27 cellular contexts compared by ENCODE assay signal in genomic region chr18:42067527-42067926, GRCh38.
"Had no signal": no experiment of that assay in that cellular context is flagged by ENCODE, and none has a peak within 500 bp of the region (broad histone marks: within the 10 kb centered on the region; RNA-seq: fewer than 3 reads in every experiment).

No MANE protein-coding gene starts in this region.

- H3K4me1 Mint-ChIP-seq: activated B cell treated with CpG ODN at 0.5 μM for 24 hours had no signal

- H3K9me3 ChIP-seq: body of pancreas had no signal

- H3K27ac Mint-ChIP-seq: activated B cell treated with CpG ODN at 0.5 μM for 24 hours; activated naive CD8-positive, alpha-beta T cell; activated T-helper 1 cell treated with anti-CD3 and anti-CD28 coated beads, Interleukin-12 subunit alpha, Interleukin-12 subunit beta, Interleukin-2, Interleukin-4 antibody, amounts not matched to agents 30 ng/mL and 10 ng/mL and 1 ng/mL, durations not matched to agents 14 hours and 24 hours and 36 hours; effector memory CD8-positive, alpha-beta T cell; T-helper 17 cell; T-helper 2 cell treated with Interferon-gamma antibody and Interleukin-4, amounts not matched to agents 5 μg/mL and 100 μg/mL, for 36 hours had no signal

- H3K4me3 ChIP-seq: body of pancreas had no signal

- H3K27ac ChIP-seq: body of pancreas, WERI-Rb-1 had no signal

- H3K27me3 Mint-ChIP-seq: activated B cell treated with CpG ODN at 0.5 μM for 24 hours; activated naive CD8-positive, alpha-beta T cell; effector memory CD8-positive, alpha-beta T cell; T-helper 17 cell had no signal

- H3K9me3 Mint-ChIP-seq: activated B cell treated with CpG ODN at 0.5 μM for 24 hours; activated T-helper 1 cell treated with anti-CD3 and anti-CD28 coated beads, Interleukin-12 subunit alpha, Interleukin-12 subunit beta, Interleukin-2, Interleukin-4 antibody, amounts not matched to agents 30 ng/mL and 10 ng/mL and 1 ng/mL, durations not matched to agents 14 hours and 24 hours and 36 hours; effector memory CD8-positive, alpha-beta T cell; T-helper 2 cell treated with Interferon-gamma antibody and Interleukin-4, amounts not matched to agents 5 μg/mL and 100 μg/mL, for 36 hours had no signal

- H3K4me3 Mint-ChIP-seq: activated B cell treated with CpG ODN at 0.5 μM for 24 hours; activated naive CD8-positive, alpha-beta T cell; activated T-helper 1 cell treated with anti-CD3 and anti-CD28 coated beads, Interleukin-12 subunit alpha, Interleukin-12 subunit beta, Interleukin-2, Interleukin-4 antibody, amounts not matched to agents 30 ng/mL and 10 ng/mL and 1 ng/mL, durations not matched to agents 14 hours and 24 hours and 36 hours; effector memory CD8-positive, alpha-beta T cell; T-helper 17 cell; T-helper 2 cell treated with Interferon-gamma antibody and Interleukin-4, amounts not matched to agents 5 μg/mL and 100 μg/mL, for 36 hours had no signal

- DNase-seq: activated B cell treated with CpG ODN at 0.5 μM for 24 hours; activated CD4-positive, alpha-beta T cell treated with anti-CD3 and anti-CD28 coated beads for 48 hours; activated CD4-positive, alpha-beta T cell treated with anti-CD3 and anti-CD28 coated beads, Interleukin-2, amount 50 U/mL, for 1 hour; activated CD4-positive, alpha-beta T cell treated with anti-CD3 and anti-CD28 coated beads, Interleukin-2, amount 50 U/mL, for 48 hours; activated gamma-delta T cell treated with Interleukin-2 at 50 U/mL for 16 hours; activated naive CD4-positive, alpha-beta T cell treated with anti-CD3 and anti-CD28 coated beads, Interleukin-2, amount 50 U/mL, for 16 hours; activated naive CD4-positive, alpha-beta T cell treated with Interleukin-2 at 50 U/mL for 16 hours; activated T-cell treated with anti-CD3 and anti-CD28 coated beads, Interleukin-2, amount 50 U/mL, for 1 hour; activated T-cell treated with anti-CD3 and anti-CD28 coated beads, Interleukin-2, amount 50 U/mL, for 48 hours; amniotic stem cell; aorta; body of pancreas; caudate nucleus; cortex of kidney; dermis blood vessel endothelial cell; effector CD4-positive, alpha-beta T cell; effector memory CD8-positive, alpha-beta T cell; foreskin fibroblast; head of caudate nucleus; T-helper 17 cell; T1000; WERI-Rb-1 had no signal

- ATAC-seq: activated CD4-positive, CD25-positive, alpha-beta regulatory T cell treated with anti-CD3 and anti-CD28 coated beads, Interleukin-2, amount 50 U/mL, for 24 hours; body of pancreas; effector memory CD8-positive, alpha-beta T cell; esophagus mucosa; T-helper 17 cell had no signal

- H3K27me3 ChIP-seq: body of pancreas had no signal

- H3K4me1 ChIP-seq: body of pancreas had no signal
